9 cellular contexts compared by ENCODE assay signal in genomic region chr19:45179848-45180370, GRCh38. TPM values are rescaled to one million over a fixed set of nuclear protein-coding genes. Genes with fewer than 3 reads are reported as not detected.
DNase-seq lines count a peak whose midpoint lies in the region; ATAC-seq and TF ChIP-seq lines count a peak whose summit lies in the region.
"Had no signal": no experiment of that assay in that cellular context is flagged by ENCODE, and none has a peak within 500 bp of the region (broad histone marks: within the 10 kb centered on the region; RNA-seq: fewer than 3 reads in every experiment).

No MANE protein-coding gene starts in this region.

- H4K20me1 ChIP-seq in MM.1S (ENCODE audit: insufficient read depth, low read length) (no peaks in the 10 kb centered on the region), neural cell (ENCODE audit: insufficient read depth) (no peaks in the 10 kb centered on the region)

- H3F3A ChIP-seq in MM.1S (ENCODE audit: insufficient read depth, low read length) (peaks cover 8% of the 10 kb centered on the region; the same call in 1 of the 2 replicates), neural cell (ENCODE audit: insufficient read depth, low read length, poor library complexity, severe bottlenecking) (no peaks in the 10 kb centered on the region)

- H3K79me2 ChIP-seq in MM.1S (ENCODE audit: low read length) (peaks cover 34% of the 10 kb centered on the region), neural cell (replicated peaks; ENCODE audit: insufficient read depth, low read length) (no peaks in the 10 kb centered on the region)

- no peaks in the 10 kb centered on the region for H3K27me3 Mint-ChIP-seq in effector memory CD8-positive, alpha-beta T cell

- H3K9me3 Mint-ChIP-seq in effector memory CD8-positive, alpha-beta T cell, result no peaks in the 10 kb centered on the region

- peak overlapping the region in 1 of 2 donors; percentile 87 for H3K27ac Mint-ChIP-seq in effector memory CD8-positive, alpha-beta T cell

- H3K4me2 ChIP-seq in MM.1S (ENCODE audit: low read depth, low read length) (peak overlapping the region; percentile 93), neural cell (ENCODE audit: low read length) (no peak overlapping the region)

- H2AFZ ChIP-seq in MM.1S (ENCODE audit: low read length) (no peak overlapping the region), neural cell (ENCODE audit: low read depth, low read length) (no peak overlapping the region)

- CTCF ChIA-PET in BJ (lab: Yijun Ruan, JAX), result interaction anchor here (1.0 to 1.2 kb wide), 2 partner anchors 7 to 82 kb away, joined by 3 read pairs; no protein-coding TSS in a partner anchor

- no peaks in the 10 kb centered on the region for H3K9me3 ChIP-seq in MM.1S (replicated peaks; ENCODE audit: insufficient read depth, low read length)
- no peaks in the 10 kb centered on the region for H3K9me3 ChIP-seq in neural cell (ENCODE audit: low read length)

- H3K27me3 ChIP-seq in BJ (ENCODE audit: control insufficient read depth, insufficient read depth, low read length) (no peaks in the 10 kb centered on the region), MM.1S (replicated peaks; ENCODE audit: insufficient read depth, low read length) (no peaks in the 10 kb centered on the region), neural cell (ENCODE audit: insufficient read depth, low read depth, low read length) (no peaks in the 10 kb centered on the region)

- peak overlapping the region; percentile 78 to 79 for H3K4me3 Mint-ChIP-seq in effector memory CD8-positive, alpha-beta T cell

- H3K36me3 Mint-ChIP-seq in effector memory CD8-positive, alpha-beta T cell (ENCODE audit: insufficient read depth), result peaks cover 36% of the 10 kb centered on the region

- 0 out of 2 replicates have a peak, but pooled peaks cover 3% of the 10 kb centered on the region for H3K4me1 ChIP-seq in MM.1S (ENCODE audit: low read length)

- H3K4me3 ChIP-seq in BJ (ENCODE audit: low read depth, low read length) (peak overlapping the region; percentile 78), MM.1S (ENCODE audit: low read length) (peak overlapping the region; percentile 100), neural cell (ENCODE audit: low read length) (peak overlapping the region; percentile 81)

- TF ChIP-seq CTCF in BJ (IDR thresholded peaks at IDR 0.05; ENCODE audit: insufficient read depth, low read depth, low read length) (no peak), MM.1S (IDR thresholded peaks at IDR 0.05; ENCODE audit: low read length) (no peak), neural cell (IDR thresholded peaks at IDR 0.05; ENCODE audit: poor library complexity, severe bottlenecking) (no peak)

- H3K36me3 ChIP-seq in BJ (ENCODE audit: control insufficient read depth, insufficient read depth, low read length) (peaks cover 3% of the 10 kb centered on the region; the same call in 1 of the 2 replicates), MM.1S (replicated peaks; ENCODE audit: insufficient read depth, low read length) (no peaks in the 10 kb centered on the region), neural cell (ENCODE audit: insufficient read depth, low read length) (no peaks in the 10 kb centered on the region)

- H3K27ac ChIP-seq in MM.1S (ENCODE audit: low read length), result no peak overlapping the region
- no peak overlapping the region for H3K27ac ChIP-seq in neural cell (ENCODE audit: low read length)

- ATAC-seq in effector memory CD8-positive, alpha-beta T cell (replicated peaks), result no peak
- ATAC-seq in HG02798 (IDR thresholded peaks at IDR 0.05; ENCODE audit: poor library complexity, unreplicated experiment), result no peak

- TF ChIP-seq EP300 in neural cell (conservative IDR thresholded peaks at IDR 0.05; ENCODE audit: poor library complexity, severe bottlenecking), result no peak

- POLR2A ChIA-PET in BJ (lab: Charles Lee), result no interaction called here

- H3K4me1 Mint-ChIP-seq in effector memory CD8-positive, alpha-beta T cell (ENCODE audit: low read depth in 2 of 2), result peaks cover 20 to 30% of the 10 kb centered on the region in 2 donors

- DNase-seq in BJ (ENCODE audit: low read depth) (no peak), MM.1S (no peak), NCI-H748 treated with DMSO at 0.1 percent for 48 hours (lab: John Stamatoyannopoulos, UW) (no peak), DMS53 (lab: John Stamatoyannopoulos, UW) (no peak), islet precursor cell (no peak)
- DNase-seq in effector memory CD8-positive, alpha-beta T cell, result no peak
- DNase-seq: NCI-H1694 treated with DMSO at 0.1 percent for 48 hours had no signal

- H3K9ac ChIP-seq in MM.1S (ENCODE audit: low read length) (peak overlapping the region; percentile 80; the same call in 1 of the 2 replicates), neural cell (ENCODE audit: low read length) (no peak overlapping the region)

- TF ChIP-seq RAD21 in neural cell (conservative IDR thresholded peaks at IDR 0.05), result no peak

- H3K9me2 ChIP-seq in MM.1S (replicated peaks; ENCODE audit: insufficient read depth, low read length) (no peaks in the 10 kb centered on the region), neural cell (ENCODE audit: insufficient read depth, low read length) (no peaks in the 10 kb centered on the region)

TF ChIP-seq in neural cell, 6 proteins besides CTCF, POLR2A, EP300 and RAD21:
- TF ChIP-seq SMC3 (conservative IDR thresholded peaks at IDR 0.05; ENCODE audit: poor library complexity) (no peak), MXI1 (conservative IDR thresholded peaks at IDR 0.05; ENCODE audit: poor library complexity, severe bottlenecking) (no peak), EZH2 (IDR thresholded peaks at IDR 0.05; ENCODE audit: borderline replicate concordance, insufficient read depth, low read length, poor library complexity, severe bottlenecking) (no peak), POLR2AphosphoS5 (IDR thresholded peaks at IDR 0.05) (no peak), TAF1 (IDR thresholded peaks at IDR 0.05; ENCODE audit: low read depth) (no peak), REST (IDR thresholded peaks at IDR 0.05; ENCODE audit: borderline replicate concordance) (no peak)
TF ChIP-seq in neural cell: peak in this region for 0.

RNA-seq across cellular contexts. Expression of gene BLOC1S3, which starts 1.3 kb away (rescaled TPM):
- polyA plus RNA-seq in BJ (2011; rRNA removed) (7.1 and 8.3 TPM in 2 replicates), neural cell (1.8 and 4.3 TPM in 2 replicates)
- 9.7 and 12.5 TPM in 2 replicates for polyA minus RNA-seq in BJ (2011; rRNA and poly(A)+ RNA removed)
- polyA minus RNA-seq in neural cell, result 6.0 and 7.3 TPM in 2 replicates

RNA-seq across cellular contexts. Expression of gene TRAPPC6A, which starts 1.9 kb away (rescaled TPM):
- polyA plus RNA-seq in BJ (2011; rRNA removed), result 9.7 and 15.0 TPM in 2 replicates
- 1.4 and 2.4 TPM in 2 replicates for polyA minus RNA-seq in BJ (2011; rRNA and poly(A)+ RNA removed)
- 34.9 and 48.5 TPM in 2 replicates for polyA plus RNA-seq in neural cell
- polyA minus RNA-seq in neural cell, result 8.6 and 10.0 TPM in 2 replicates

RNA-seq across cellular contexts. Expression of gene NKPD1, which starts 19.1 kb away (rescaled TPM):
- polyA plus RNA-seq in BJ (2011; rRNA removed) (0.02 and 0.05 TPM in 2 replicates), neural cell (1.6 and 2.8 TPM in 2 replicates)
- not detected in 2 replicates for polyA minus RNA-seq in BJ (2011; rRNA and poly(A)+ RNA removed)
- 0.69 and 1.2 TPM in 2 replicates for polyA minus RNA-seq in neural cell
